In genomic region chr10:27298525-27298860, GRCh38 we compare ENCODE assay signal across 6 cellular contexts. TPM values are rescaled to one million over a fixed set of nuclear protein-coding genes. Genes with fewer than 3 reads are reported as not detected.
DNase-seq lines count a peak whose midpoint lies in the region; ATAC-seq and TF ChIP-seq lines count a peak whose summit lies in the region.
"Not testable (repeated sequence)": the region's sequence is repeated elsewhere in the genome, so short reads cannot be mapped to it uniquely, and the experiment has no call there.

No MANE protein-coding gene starts in this region.

- not testable (repeated sequence) for TF ChIP-seq CTCF in MM.1S (IDR thresholded peaks at IDR 0.05; ENCODE audit: low read length); right lobe of liver (IDR thresholded peaks at IDR 0.05)

- DNase-seq in CD1c-positive myeloid dendritic cell (ENCODE audit: extremely low spot score) (peak; percentile 18), RPMI7951 (ENCODE audit: low read depth) (peak; percentile 37), left cardiac atrium (peak; percentile 31), right lobe of liver (peak in 1 of 3 donors; percentile 27)
- DNase-seq in MM.1S, result not testable (repeated sequence)

- not testable (repeated sequence) for H3K27me3 Mint-ChIP-seq in dendritic cell treated with granulocyte-macrophage colony-stimulating factor and Interleukin-4, amounts not matched to agents 40 ng/mL and 50 ng/mL, for 4 days

- peak overlapping the region; percentile 55 for H3K4me3 Mint-ChIP-seq in dendritic cell treated with granulocyte-macrophage colony-stimulating factor and Interleukin-4, amounts not matched to agents 40 ng/mL and 50 ng/mL, for 4 days

- intact Hi-C loops in dendritic cell treated with granulocyte-macrophage colony-stimulating factor and Interleukin-4, amounts not matched to agents 40 ng/mL and 50 ng/mL, for 4 days (cut with micrococcal nuclease); left cardiac atrium (cut with DNase I); right lobe of liver (cut with DNase I): not testable (repeated sequence)

- not testable (repeated sequence) for H3K36me3 ChIP-seq in MM.1S (replicated peaks; ENCODE audit: insufficient read depth, low read length); right lobe of liver

- not testable (repeated sequence) for H3K27me3 ChIP-seq in MM.1S (replicated peaks; ENCODE audit: insufficient read depth, low read length); right lobe of liver

- 40% methylated on average over 4 of the region's 4 CpGs for WGBS in right lobe of liver (ENCODE audit: insufficient coverage, low coverage, low lambda C conversion rate, missing lambda C conversion rate)

- not testable (repeated sequence) for H3K4me1 ChIP-seq in MM.1S (ENCODE audit: low read length); right lobe of liver

- not testable (repeated sequence) for H3K27ac ChIP-seq in MM.1S (ENCODE audit: low read length); right lobe of liver

- H3K36me3 Mint-ChIP-seq in dendritic cell treated with granulocyte-macrophage colony-stimulating factor and Interleukin-4, amounts not matched to agents 40 ng/mL and 50 ng/mL, for 4 days (ENCODE audit: low read depth), result not testable (repeated sequence)

- not testable (repeated sequence) for H3K4me3 ChIP-seq in MM.1S (ENCODE audit: low read length); right lobe of liver

- H3K4me1 Mint-ChIP-seq in dendritic cell treated with granulocyte-macrophage colony-stimulating factor and Interleukin-4, amounts not matched to agents 40 ng/mL and 50 ng/mL, for 4 days (ENCODE audit: low read depth), result peaks cover 15% of the 10 kb centered on the region

- not testable (repeated sequence) for H3K79me2 ChIP-seq in MM.1S (ENCODE audit: low read length)

- H2AFZ ChIP-seq in MM.1S (ENCODE audit: low read length), result 0 out of 2 replicates have a peak overlapping the region, but pooled peaks have one; percentile 15

- H3K9me3 ChIP-seq in MM.1S (replicated peaks; ENCODE audit: insufficient read depth, low read length); right lobe of liver: not testable (repeated sequence)

- peak overlapping the region; percentile 87 for H3K27ac Mint-ChIP-seq in dendritic cell treated with granulocyte-macrophage colony-stimulating factor and Interleukin-4, amounts not matched to agents 40 ng/mL and 50 ng/mL, for 4 days

- H4K20me1 ChIP-seq in MM.1S (ENCODE audit: insufficient read depth, low read length), result not testable (repeated sequence)

- H3K9ac ChIP-seq in MM.1S (ENCODE audit: low read length), result not testable (repeated sequence)

- ATAC-seq in left cardiac atrium (peak in 1 of 2 donors; percentile 49), right lobe of liver (peak in 3 of 4 donors; percentile 51 to 67 (median 61))

- H3K9me2 ChIP-seq in MM.1S (replicated peaks; ENCODE audit: insufficient read depth, low read length), result not testable (repeated sequence)

- not testable (repeated sequence) for H3F3A ChIP-seq in MM.1S (ENCODE audit: insufficient read depth, low read length)

- TF ChIP-seq POLR2A in right lobe of liver (IDR thresholded peaks at IDR 0.05), result not testable (repeated sequence)

- peak overlapping the region; percentile 45; the same call in 1 of the 2 replicates for H3K4me2 ChIP-seq in MM.1S (ENCODE audit: low read depth, low read length)

- H3K9me3 Mint-ChIP-seq in dendritic cell treated with granulocyte-macrophage colony-stimulating factor and Interleukin-4, amounts not matched to agents 40 ng/mL and 50 ng/mL, for 4 days, result not testable (repeated sequence)

RNA-seq across cellular contexts. Expression of gene ACBD5, which starts 57.9 kb away (rescaled TPM):
- total RNA-seq in RPMI7951 (2014; rRNA removed; shearing (Covaris generic)), result 28.2 and 29.1 TPM in 2 replicates
- total RNA-seq in left cardiac atrium (10 to 100 TPM; 34.9 to 36.1 TPM), right lobe of liver (10 to 100 TPM; 23.1 to 45.9 (median 32.0) TPM)
